15 cellular contexts compared by ENCODE assay signal in the genomic region with DNA sequence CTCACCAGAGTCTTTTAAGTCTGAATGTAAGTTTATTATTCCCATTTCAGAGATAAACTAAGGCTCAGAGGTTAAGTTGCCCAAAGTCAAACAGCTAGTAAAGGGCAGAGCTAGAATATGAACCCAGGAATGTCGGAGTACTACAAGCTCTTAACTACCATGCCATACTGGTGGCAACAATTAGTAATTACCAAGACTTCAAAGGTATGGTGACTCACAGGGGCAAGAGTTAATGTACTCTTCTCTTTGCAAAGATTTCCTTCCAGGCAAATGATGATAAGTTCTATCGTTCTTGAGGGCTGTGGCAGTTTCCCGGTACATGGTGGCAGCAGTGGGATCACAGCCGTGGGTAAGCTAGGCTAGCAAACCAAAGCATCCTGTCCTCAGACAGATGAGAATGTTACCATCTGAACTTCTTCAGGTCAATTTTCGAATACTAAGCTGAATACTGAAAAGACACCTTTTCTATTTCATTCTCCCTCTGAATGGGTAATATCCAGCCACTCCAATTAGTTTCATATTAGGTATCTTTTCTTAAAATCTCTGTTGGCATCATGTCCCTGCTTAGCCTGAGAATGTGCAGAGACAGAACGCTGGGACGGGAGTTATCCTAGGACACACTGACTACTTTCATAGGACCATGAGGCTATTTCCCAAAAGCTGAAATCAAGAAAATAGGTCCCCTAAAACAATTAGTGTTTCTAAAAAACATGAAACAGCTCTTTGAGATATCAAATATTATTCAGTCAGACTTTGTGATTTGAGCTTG.
DNase-seq lines count a peak whose midpoint lies in the region; ATAC-seq and TF ChIP-seq lines count a peak whose summit lies in the region.
"Had no signal": no experiment of that assay in that cellular context is flagged by ENCODE, and none has a peak within 500 bp of the region (broad histone marks: within the 10 kb centered on the region; RNA-seq: fewer than 3 reads in every experiment).

No MANE protein-coding gene starts in this region.

- TF ChIP-seq CTCF in HEK293 (tag by site-specific recombination; IDR thresholded peaks at IDR 0.05) (no peak), GM20000 (IDR thresholded peaks at IDR 0.05; ENCODE audit: extremely low read depth, missing control alignments) (no peak)

- peak; percentile 67 for ATAC-seq in SK-N-SH treated with all-trans-retinoic acid at 6 μM for 48 hours
- ATAC-seq in HG03354 (IDR thresholded peaks at IDR 0.05; ENCODE audit: poor library complexity, severe bottlenecking, unreplicated experiment): no peak

- H3K4me3 Mint-ChIP-seq in immature natural killer cell: peak overlapping the region; percentile 59 to 84 (median 78)
- H3K4me3 Mint-ChIP-seq: H9, HFFc6 had no signal

- H3K4me1 Mint-ChIP-seq in immature natural killer cell: peaks cover 78 to 85% of the 10 kb centered on the region in 2 donors

- H3K36me3 ChIP-seq in HEK293 (ENCODE audit: control insufficient read depth in 2 of 2, insufficient read depth in 1 of 2, low read length in 2 of 2): no peaks in the 10 kb centered on the region
- H3K36me3 ChIP-seq: BLaER1 had no signal

- H3K27me3 Mint-ChIP-seq in immature natural killer cell (ENCODE audit: low read depth in 3 of 3): peaks cover 0 to 11% (median 3%) of the 10 kb centered on the region in 3 donors

- peak overlapping the region; percentile 90 to 98 (median 94) for H3K27ac Mint-ChIP-seq in immature natural killer cell
- H3K27ac Mint-ChIP-seq: H9, HFFc6 had no signal

- H3K4me3 ChIP-seq in HEK293 (ENCODE audit: low read depth, low read length): no peak overlapping the region
- H3K4me3 ChIP-seq: BLaER1 had no signal

- POLR2A ChIA-PET in HEK293 (lab: Yijun Ruan, JAX): no interaction called here

- DNase-seq in immature natural killer cell: no peak
- peak; percentile 80 for DNase-seq in renal cortical epithelial cell (ENCODE audit: low read depth)
- DNase-seq in cardiac septum (ENCODE audit: low spot score): no peak
- DNase-seq in GM20000 (ENCODE audit: low spot score): no peak
- DNase-seq in Ammon's horn (ENCODE audit: low spot score): no peak
- DNase-seq: CD8-positive, alpha-beta memory T cell; DMS79; GOT3; H9; HFFc6 had no signal

- no peak overlapping the region for H3K27ac ChIP-seq in HEK293 (ENCODE audit: extremely low read depth, low read depth, low read length)
- H3K27ac ChIP-seq: BLaER1, HL-60 had no signal

- intact Hi-C loops in cardiac septum (cut with DNase I): loop anchor here (5.0 kb wide), 1 partner anchor 33 kb away; no protein-coding TSS in a partner anchor

- CTCF ChIA-PET in HEK293 (lab: Yijun Ruan, JAX): interaction anchor here (0.5 to 2.9 kb wide), 9 partner anchors 33 to 208 kb away, joined by 3 to 24 read pairs (median 3); no protein-coding TSS in a partner anchor

- peaks cover 0 to 2% (median 0%) of the 10 kb centered on the region in 3 donors for H3K36me3 Mint-ChIP-seq in immature natural killer cell
- H3K36me3 Mint-ChIP-seq: CD8-positive, alpha-beta memory T cell had no signal

- no peaks in the 10 kb centered on the region for H3K9me3 Mint-ChIP-seq in immature natural killer cell
- H3K9me3 Mint-ChIP-seq: CD8-positive, alpha-beta memory T cell; H9; HFFc6 had no signal

- H3K4me1 ChIP-seq in HEK293 (ENCODE audit: control insufficient read depth, insufficient read depth, low read length): no peaks in the 10 kb centered on the region

- no peaks in the 10 kb centered on the region for H3K9me3 ChIP-seq in HEK293 (ENCODE audit: control insufficient read depth, insufficient read depth, low read depth, low read length)
- H3K9me3 ChIP-seq: BLaER1 had no signal

TF ChIP-seq in HEK293, 187 proteins besides CTCF, POLR2A, EP300 and RAD21:
- TF ChIP-seq YY1 (tag by site-specific recombination; IDR thresholded peaks at IDR 0.05) (no peak), OSR2 (tag by site-specific recombination; IDR thresholded peaks at IDR 0.05) (peak; percentile 35), GLIS2 (tag by site-specific recombination; IDR thresholded peaks at IDR 0.05) (no peak), ZNF214 (tag by site-specific recombination; IDR thresholded peaks at IDR 0.05; ENCODE audit: borderline replicate concordance) (no peak), ZNF138 (tag by site-specific recombination; IDR thresholded peaks at IDR 0.05; ENCODE audit: borderline replicate concordance) (no peak), ZSCAN16 (tag by site-specific recombination; IDR thresholded peaks at IDR 0.05) (no peak), ZNF16 (tag by site-specific recombination; IDR thresholded peaks at IDR 0.05; ENCODE audit: low read depth) (no peak)

TF ChIP-seq in SK-N-SH treated with all-trans-retinoic acid at 6 μM for 48 hours, 23 proteins besides CTCF, POLR2A, EP300 and RAD21:
- TF ChIP-seq CREB5 (CRISPR knock-in tag; IDR thresholded peaks at IDR 0.05; ENCODE audit: low read depth): no peak
- 0 out of 2 replicates have a peak, but pooled peaks have one; percentile 53 for TF ChIP-seq CSRNP3 (CRISPR knock-in tag; IDR thresholded peaks at IDR 0.05)
- no peak for TF ChIP-seq TSHZ2 (CRISPR knock-in tag; IDR thresholded peaks at IDR 0.05)
- no peak for TF ChIP-seq OSR1 (CRISPR knock-in tag; IDR thresholded peaks at IDR 0.05)
- no peak for TF ChIP-seq ESRRG (CRISPR knock-in tag; IDR thresholded peaks at IDR 0.05)
- no peak for TF ChIP-seq TOX (CRISPR knock-in tag; IDR thresholded peaks at IDR 0.05; ENCODE audit: borderline replicate concordance)
- no peak for TF ChIP-seq POU6F1 (CRISPR knock-in tag; IDR thresholded peaks at IDR 0.05; ENCODE audit: borderline replicate concordance, low read depth)
- no peak for TF ChIP-seq CSDC2 (CRISPR knock-in tag; IDR thresholded peaks at IDR 0.05)
- TF ChIP-seq GLIS3 (CRISPR knock-in tag; IDR thresholded peaks at IDR 0.05): no peak
- no peak for TF ChIP-seq BACH2 (CRISPR knock-in tag; IDR thresholded peaks at IDR 0.05; ENCODE audit: borderline replicate concordance)
- no peak for TF ChIP-seq ZNF8 (CRISPR knock-in tag; IDR thresholded peaks at IDR 0.05)
- TF ChIP-seq TCF4 (CRISPR knock-in tag; IDR thresholded peaks at IDR 0.05; ENCODE audit: borderline replicate concordance): peak; percentile 52; the same call in 1 of the 2 replicates
